Comparison of ENCODE assay signal across 29 cellular contexts in genomic region chr20:34264141-34264540, GRCh38. TPM values are rescaled to one million over a fixed set of nuclear protein-coding genes. Genes with fewer than 3 reads are reported as not detected.
DNase-seq lines count a peak whose midpoint lies in the region; ATAC-seq, FAIRE-seq and TF ChIP-seq lines count a peak whose summit lies in the region.
"Had no signal": no experiment of that assay in that cellular context is flagged by ENCODE, and none has a peak within 500 bp of the region (broad histone marks: within the 10 kb centered on the region; RNA-seq: fewer than 3 reads in every experiment).

No MANE protein-coding gene starts in this region.

- POLR2A ChIA-PET in HepG2 (lab: Yijun Ruan, JAX): no interaction called here

- BruUV-seq in HepG2 (replicated peaks; lab: Mats Ljungman, UMichigan): no TSS peak

- intact Hi-C loops in HepG2 (cut with micrococcal nuclease; ENCODE audit: unreplicated experiment): no loop called here
- intact Hi-C loops in right lobe of liver (cut with DNase I): no loop called here
- intact Hi-C loops in psoas muscle (cut with DNase I): loop anchor here in 1 of 2 donors (10.0 kb wide), 1 partner anchor 69 kb away; no protein-coding TSS in a partner anchor

- no peak for TF ChIP-seq POLR2A in HepG2 (IDR thresholded peaks at IDR 0.05; ENCODE audit: insufficient read depth in 1 of 2, low read depth in 2 of 2, low read length in 2 of 2)
- no peak for TF ChIP-seq POLR2A in right lobe of liver (IDR thresholded peaks at IDR 0.05)
- no peak for TF ChIP-seq POLR2A in Peyer's patch (IDR thresholded peaks at IDR 0.05)

- TF ChIP-seq RAD21 in HepG2 (CRISPR knock-in tag; IDR thresholded peaks at IDR 0.05): no peak

- H3K27me3 ChIP-seq in HepG2 (ENCODE audit: control insufficient read depth in 1 of 2, insufficient read depth in 2 of 2, low read length in 2 of 2) (no peaks in the 10 kb centered on the region), right lobe of liver (no peaks in the 10 kb centered on the region), psoas muscle (ENCODE audit: insufficient read depth in 3 of 3, low read length in 2 of 3) (no peaks in the 10 kb centered on the region), Peyer's patch (no peaks in the 10 kb centered on the region)

- H3K36me3 ChIP-seq in HepG2 (replicated peaks in 1 of 2; ENCODE audit: control insufficient read depth in 1 of 2, insufficient read depth in 2 of 2, low read length in 2 of 2) (no peaks in the 10 kb centered on the region; a peak in 2 of 5 replicates), right lobe of liver (no peaks in the 10 kb centered on the region), psoas muscle (ENCODE audit: insufficient read depth in 1 of 2, low read depth in 1 of 2) (no peaks in the 10 kb centered on the region), Peyer's patch (no peaks in the 10 kb centered on the region)

- in situ Hi-C loops in HepG2 (cut with HindIII; ENCODE audit: extremely low pct_ligation_motif_present, low pct_unique_long_range_greater_than_20kb): no loop called here

- TF ChIP-seq CTCF in HepG2 (CRISPR knock-in tag; IDR thresholded peaks at IDR 0.05) (no peak), right lobe of liver (IDR thresholded peaks at IDR 0.05) (no peak), LNCaP clone FGC (IDR thresholded peaks at IDR 0.05; ENCODE audit: control insufficient read depth, extremely low read depth, insufficient read depth) (no peak), VCaP (conservative IDR thresholded peaks at IDR 0.05) (no peak), psoas muscle (IDR thresholded peaks at IDR 0.05) (no peak), Peyer's patch (IDR thresholded peaks at IDR 0.05) (no peak)

- DNase-seq in HepG2 (ENCODE audit: low spot score): no peak
- no peak for DNase-seq in right lobe of liver
- DNase-seq in LNCaP clone FGC (ENCODE audit: low read depth): peak; percentile 92
- no peak for DNase-seq in psoas muscle
- DNase-seq in Peyer's patch: no peak
- DNase-seq: AML-193; CD4-positive, alpha-beta memory T cell; CD4-positive, CD25-positive, alpha-beta regulatory T cell; CD8-positive, alpha-beta memory T cell; COR-L47; DMS 273 treated with DMSO at 0.1 percent for 48 hours; DMS153; DMS53; DMS79; DND-41; EL; GDM1 had no signal

- no peak overlapping the region for H3K4me3 ChIP-seq in HepG2 (replicated peaks in 1 of 3; ENCODE audit: insufficient read depth in 1 of 3, low read depth in 2 of 3, low read length in 3 of 3)
- no peak overlapping the region for H3K4me3 ChIP-seq in right lobe of liver
- no peak overlapping the region for H3K4me3 ChIP-seq in LNCaP clone FGC (ENCODE audit: low read depth, low read length)
- H3K4me3 ChIP-seq in psoas muscle: no peak overlapping the region
- no peak overlapping the region for H3K4me3 ChIP-seq in Peyer's patch
- H3K4me3 ChIP-seq: A549; BLaER1 treated with 17β-estradiol and CSF1 and Interleukin-3, amounts not matched to agents 10 nM and 100 nM; GM12878 had no signal

- peak; percentile 26 for FAIRE-seq in HepG2 (lab: Jason Lieb, UNC)
- FAIRE-seq: A549, GM19239 had no signal

- H3K27ac ChIP-seq in HepG2 (ENCODE audit: extremely low read length, insufficient read depth, low read length) (no peak overlapping the region), right lobe of liver (no peak overlapping the region), VCaP (peak overlapping the region; percentile 20; the same call in 1 of the 2 replicates), psoas muscle (no peak overlapping the region), Peyer's patch (no peak overlapping the region)
- H3K27ac ChIP-seq: 22Rv1, A549 had no signal

- no peak overlapping the region for H2AFZ ChIP-seq in HepG2 (ENCODE audit: low read length)

- ATAC-seq in HepG2: no peak
- no peak for ATAC-seq in right lobe of liver
- ATAC-seq in psoas muscle: no peak
- ATAC-seq in HG02623 (IDR thresholded peaks at IDR 0.05; ENCODE audit: unreplicated experiment): no peak
- ATAC-seq: A549, GM12878 had no signal

- no peaks in the 10 kb centered on the region for H3K79me2 ChIP-seq in HepG2 (ENCODE audit: insufficient read depth, low read length)

- CTCF ChIA-PET in HepG2 (lab: Yijun Ruan, JAX; ENCODE audit: low intra/inter-chr PET ratio, low total read pairs): no interaction called here

- WGBS in HepG2 (ENCODE audit: low lambda C conversion rate): 97% methylated on average over 5 of the region's 5 CpGs
- WGBS in right lobe of liver (ENCODE audit: insufficient coverage, low coverage, low lambda C conversion rate, missing lambda C conversion rate): 92% methylated on average over 5 of the region's 5 CpGs
- WGBS in psoas muscle, 3 donors: 91 to 96% (median 94%) methylated on average over 5 of the region's 5 CpGs

- H3K9ac ChIP-seq in HepG2 (ENCODE audit: insufficient read depth, low read depth, low read length): no peak overlapping the region

- TF ChIP-seq EP300 in HepG2 (IDR thresholded peaks at IDR 0.05; ENCODE audit: low read depth in 2 of 2, low read length in 2 of 2): no peak
- TF ChIP-seq EP300 in HepG2 (CRISPR knock-in tag; IDR thresholded peaks at IDR 0.05; ENCODE audit: borderline replicate concordance): no peak

- no peaks in the 10 kb centered on the region for H4K20me1 ChIP-seq in HepG2 (ENCODE audit: insufficient read depth, low read length)

- H3K4me2 ChIP-seq in HepG2 (ENCODE audit: low read depth, low read length): no peak overlapping the region
- H3K4me2 ChIP-seq: A549 had no signal

- H3K9me3 ChIP-seq in HepG2 (ENCODE audit: low read length) (no peaks in the 10 kb centered on the region), right lobe of liver (no peaks in the 10 kb centered on the region), psoas muscle (no peaks in the 10 kb centered on the region), Peyer's patch (no peaks in the 10 kb centered on the region)
- H3K9me3 ChIP-seq: A549; BLaER1 treated with 17β-estradiol and CSF1 and Interleukin-3, amounts not matched to agents 10 nM and 100 nM had no signal

- H3K4me1 ChIP-seq in HepG2 (ENCODE audit: insufficient read depth, low read length) (peaks cover 15% of the 10 kb centered on the region), right lobe of liver (peaks cover 0 to 15% (median 4%) of the 10 kb centered on the region in 4 donors), psoas muscle (peaks cover 5% of the 10 kb centered on the region), Peyer's patch (peaks cover 0 to 19% (median 3%) of the 10 kb centered on the region in 4 donors)
- H3K4me1 ChIP-seq: A549 had no signal

RNA-seq across cellular contexts. Expression of gene ASIP, which starts 22.9 kb away (rescaled TPM):
- not detected in 2 replicates for total RNA-seq in HepG2 (2016; rRNA removed; fragmentation: Illumina TruSeq; extraction: Trizol)
- total RNA-seq in HepG2 (2016; cell fraction: cytosol; rRNA removed; fragmentation: Illumina TruSeq; extraction: Trizol; ENCODE audit: low read depth): not detected in 2 replicates
- not detected in 2 replicates for total RNA-seq in HepG2 (2016; cell fraction: insoluble cytoplasmic fraction; rRNA removed; fragmentation: Illumina TruSeq; extraction: Trizol)
- not detected in 2 replicates for total RNA-seq in HepG2 (2016; cell fraction: membrane; rRNA removed; fragmentation: Illumina TruSeq; extraction: Trizol)
- total RNA-seq in HepG2 (2016; cell fraction: nucleus; rRNA removed; fragmentation: Illumina TruSeq; extraction: Trizol): not detected in 2 replicates
- not detected in 2 replicates for polyA plus RNA-seq in HepG2 (2011; rRNA removed)
- not detected in 2 replicates for polyA plus RNA-seq in HepG2 (2011; cell fraction: cytosol; rRNA removed)
- not detected in 2 replicates for polyA plus RNA-seq in HepG2 (2011; cell fraction: nucleus; rRNA removed)
- not detected in 2 replicates for polyA plus RNA-seq in HepG2 (2012)
- not detected in 2 replicates for polyA plus RNA-seq in HepG2 (2016; cell fraction: cytosol; fragmentation: Illumina TruSeq; extraction: Trizol; ENCODE audit: low read depth)
- not detected in 2 replicates for polyA plus RNA-seq in HepG2 (2016; cell fraction: insoluble cytoplasmic fraction; fragmentation: Illumina TruSeq; extraction: Trizol; ENCODE audit: low read depth)
- 0.39 TPM in 1 of 2 replicates, not detected in the other for polyA plus RNA-seq in HepG2 (2016; cell fraction: membrane; fragmentation: Illumina TruSeq; extraction: Trizol; ENCODE audit: low read depth)
- not detected in 2 replicates for polyA plus RNA-seq in HepG2 (2016; cell fraction: nucleus; fragmentation: Illumina TruSeq; extraction: Trizol; ENCODE audit: insufficient read depth, low read depth)
- not detected in 2 replicates for polyA minus RNA-seq in HepG2 (2011; rRNA and poly(A)+ RNA removed; ENCODE audit: low replicate concordance)
- polyA minus RNA-seq in HepG2 (2011; cell fraction: cytosol; rRNA and poly(A)+ RNA removed): not detected in 2 replicates
- polyA minus RNA-seq in HepG2 (2011; cell fraction: nucleus; rRNA and poly(A)+ RNA removed): not detected in 2 replicates
- under 1 TPM in 1 of 6 experiments, not detected in 5; 0.42 TPM for total RNA-seq in right lobe of liver
- not detected for total RNA-seq in psoas muscle
- under 1 TPM; 0.06 to 0.68 (median 0.40) TPM for polyA plus RNA-seq in psoas muscle
- not detected for total RNA-seq in Peyer's patch
- total RNA-seq: A172; B cell; CD4-positive, alpha-beta memory T cell; CD4-positive, CD25-positive, alpha-beta regulatory T cell; CD8-positive, alpha-beta memory T cell; Daoy; G401; GM12878 had no signal
- polyA plus RNA-seq: A549; BJ; CD4-positive, alpha-beta memory T cell; CD4-positive, CD25-positive, alpha-beta regulatory T cell; CD8-positive, alpha-beta memory T cell had no signal

RNA-seq across cellular contexts. Expression of gene AHCY, which starts 39.0 kb away (rescaled TPM):
- total RNA-seq in HepG2 (2016; rRNA removed; fragmentation: Illumina TruSeq; extraction: Trizol) (407 and 447 TPM in 2 replicates), right lobe of liver (100 to 1,000 TPM in 5 of 6 experiments, 10 to 100 TPM in 1; 66.5 to 142 (median 111) TPM), psoas muscle (10 to 100 TPM; 56.2 to 94.4 (median 82.3) TPM), Peyer's patch (10 to 100 TPM; 46.9 to 52.4 (median 49.4) TPM)
- 184 and 192 TPM in 2 replicates for total RNA-seq in HepG2 (2016; cell fraction: cytosol; rRNA removed; fragmentation: Illumina TruSeq; extraction: Trizol; ENCODE audit: low read depth)
- 393 and 407 TPM in 2 replicates for total RNA-seq in HepG2 (2016; cell fraction: insoluble cytoplasmic fraction; rRNA removed; fragmentation: Illumina TruSeq; extraction: Trizol)
- total RNA-seq in HepG2 (2016; cell fraction: membrane; rRNA removed; fragmentation: Illumina TruSeq; extraction: Trizol): 419 and 431 TPM in 2 replicates
- 242 and 265 TPM in 2 replicates for total RNA-seq in HepG2 (2016; cell fraction: nucleus; rRNA removed; fragmentation: Illumina TruSeq; extraction: Trizol)
- polyA plus RNA-seq in HepG2 (2011; rRNA removed) (419 and 492 TPM in 2 replicates), psoas muscle (100 to 1,000 TPM in 1 of 3 donors, 10 to 100 TPM in 2; 82.2 to 128 (median 89.6) TPM)
- polyA plus RNA-seq in HepG2 (2011; cell fraction: cytosol; rRNA removed): 522 and 613 TPM in 2 replicates
- polyA plus RNA-seq in HepG2 (2011; cell fraction: nucleus; rRNA removed): 339 and 378 TPM in 2 replicates
- 339 and 364 TPM in 2 replicates for polyA plus RNA-seq in HepG2 (2012)
- 232 and 234 TPM in 2 replicates for polyA plus RNA-seq in HepG2 (2016; cell fraction: cytosol; fragmentation: Illumina TruSeq; extraction: Trizol; ENCODE audit: low read depth)
- polyA plus RNA-seq in HepG2 (2016; cell fraction: insoluble cytoplasmic fraction; fragmentation: Illumina TruSeq; extraction: Trizol; ENCODE audit: low read depth): 393 and 446 TPM in 2 replicates
- 384 and 399 TPM in 2 replicates for polyA plus RNA-seq in HepG2 (2016; cell fraction: membrane; fragmentation: Illumina TruSeq; extraction: Trizol; ENCODE audit: low read depth)
- polyA plus RNA-seq in HepG2 (2016; cell fraction: nucleus; fragmentation: Illumina TruSeq; extraction: Trizol; ENCODE audit: insufficient read depth, low read depth): 372 and 382 TPM in 2 replicates
- 730 and 1,221 TPM in 2 replicates for polyA minus RNA-seq in HepG2 (2011; rRNA and poly(A)+ RNA removed; ENCODE audit: low replicate concordance)
- polyA minus RNA-seq in HepG2 (2011; cell fraction: cytosol; rRNA and poly(A)+ RNA removed): 306 and 309 TPM in 2 replicates
- polyA minus RNA-seq in HepG2 (2011; cell fraction: nucleus; rRNA and poly(A)+ RNA removed): 166 and 188 TPM in 2 replicates
